ENCODE assay signal across 9 cellular contexts in the genomic region with DNA sequence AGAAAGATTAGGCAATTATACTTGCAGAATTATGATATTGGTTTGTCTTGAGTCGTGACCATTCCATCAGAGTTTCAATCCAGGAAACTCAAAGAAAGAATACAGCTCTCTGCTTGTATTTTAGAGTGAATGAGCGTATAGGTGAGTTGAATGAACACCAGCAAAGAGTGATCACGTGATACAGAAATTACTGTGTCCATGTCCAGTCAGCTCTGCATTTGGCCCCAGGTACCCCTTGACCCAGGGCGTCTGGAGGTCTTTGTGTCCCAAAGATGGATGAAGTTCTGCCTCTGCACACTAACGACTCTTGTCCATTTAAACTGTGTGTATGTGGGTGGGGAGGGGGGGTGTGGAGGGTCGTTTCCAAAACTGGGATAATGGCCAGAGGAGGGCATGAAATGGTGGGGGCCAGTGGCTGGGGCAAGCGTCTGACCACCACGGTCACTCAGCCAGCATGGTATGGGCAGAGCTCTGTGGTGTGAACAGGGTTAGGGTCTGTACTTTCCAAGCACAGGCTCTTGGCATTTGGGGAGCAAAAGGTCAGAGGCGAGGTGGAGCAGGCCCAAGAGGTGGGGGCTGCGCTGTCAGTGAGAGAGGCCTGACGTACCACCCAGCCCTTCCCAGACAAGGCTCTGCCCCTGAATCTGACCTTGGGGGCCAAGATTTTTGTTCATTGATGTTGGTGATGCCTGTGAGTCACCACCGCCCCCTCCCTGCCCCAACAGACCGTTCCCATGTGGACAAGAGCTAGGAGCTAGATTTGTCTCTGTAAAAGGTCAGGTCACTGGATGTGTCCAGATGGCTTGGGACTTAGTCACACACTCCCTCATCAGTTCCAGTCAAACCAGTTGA. TPM values are rescaled to one million over a fixed set of nuclear protein-coding genes. Genes with fewer than 3 reads are reported as not detected.
A peak's percentile ranks its signal among the peaks of the same experiment; 100 is the strongest.
DNase-seq lines count a peak whose midpoint lies in the region; ATAC-seq and TF ChIP-seq lines count a peak whose summit lies in the region.
"Had no signal": no experiment of that assay in that cellular context is flagged by ENCODE, and none has a peak within 500 bp of the region (broad histone marks: within the 10 kb centered on the region; RNA-seq: fewer than 3 reads in every experiment).

No MANE protein-coding gene starts in this region.

- POLR2A ChIA-PET in CD4-positive, alpha-beta T cell (lab: Charles Lee) = no interaction called here

- DNase-seq in CD4-positive, alpha-beta T cell = no peak
- peak in 1 of 3 donors; percentile 46 for DNase-seq in Peyer's patch
- DNase-seq in osteocyte (ENCODE audit: extremely low spot score, unreplicated experiment) = peak; percentile 65
- DNase-seq in SHP77 (lab: John Stamatoyannopoulos, UW) = no peak
- DNase-seq: stimulated activated CD4-positive, alpha-beta T cell treated with anti-CD3 and anti-CD28 coated beads, Interleukin-2, amount 100 ng/mL, for 48 hours had no signal

- H3K27me3 Mint-ChIP-seq in CD4-positive, alpha-beta T cell = peaks cover 32% of the 10 kb centered on the region
- H3K27me3 Mint-ChIP-seq in osteocyte (ENCODE audit: unreplicated experiment) = peaks cover 15% of the 10 kb centered on the region

- H3K4me1 Mint-ChIP-seq in CD4-positive, alpha-beta T cell (ENCODE audit: low read depth) = no peaks in the 10 kb centered on the region
- H3K4me1 Mint-ChIP-seq in osteocyte (ENCODE audit: unreplicated experiment) = peaks cover 8% of the 10 kb centered on the region

- H3K9me3 Mint-ChIP-seq in CD4-positive, alpha-beta T cell = no peaks in the 10 kb centered on the region
- no peaks in the 10 kb centered on the region for H3K9me3 Mint-ChIP-seq in osteocyte (ENCODE audit: unreplicated experiment)

- intact Hi-C loops in CD4-positive, alpha-beta T cell (cut with DNase I, micrococcal nuclease) = no loop called here

- no peaks in the 10 kb centered on the region for H3K9me3 ChIP-seq in CD4-positive, alpha-beta T cell (ENCODE audit: control insufficient read depth, low read length)
- H3K9me3 ChIP-seq in Peyer's patch = no peaks in the 10 kb centered on the region

- no peak for TF ChIP-seq POLR2A in Peyer's patch (IDR thresholded peaks at IDR 0.05)
- no peak for TF ChIP-seq POLR2A in GM18505 (IDR thresholded peaks at IDR 0.05; ENCODE audit: borderline replicate concordance, extremely low read depth, insufficient read depth, insufficient read length)

- H3K4me1 ChIP-seq in Peyer's patch = peaks cover 0 to 24% (median 8%) of the 10 kb centered on the region in 4 donors

- CTCF ChIA-PET in CD4-positive, alpha-beta T cell (lab: Charles Lee) = interaction anchor here (1.0 to 1.3 kb wide), 2 partner anchors 103 to 105 kb away, joined by 3 read pairs; no protein-coding TSS in a partner anchor

- no peak overlapping the region for H3K27ac Mint-ChIP-seq in CD4-positive, alpha-beta T cell
- H3K27ac Mint-ChIP-seq in osteocyte (ENCODE audit: unreplicated experiment) = no peak overlapping the region

- no peaks in the 10 kb centered on the region for H3K36me3 Mint-ChIP-seq in CD4-positive, alpha-beta T cell (ENCODE audit: low read depth)
- no peaks in the 10 kb centered on the region for H3K36me3 Mint-ChIP-seq in osteocyte (ENCODE audit: unreplicated experiment)

- H3K36me3 ChIP-seq in Peyer's patch = no peaks in the 10 kb centered on the region

- H3K27ac ChIP-seq in CD4-positive, alpha-beta T cell (ENCODE audit: low read depth, low read length) = no peak overlapping the region
- peak overlapping the region; percentile 67 to 92 (median 87) for H3K27ac ChIP-seq in Peyer's patch

- H3K27me3 ChIP-seq in CD4-positive, alpha-beta T cell (ENCODE audit: control insufficient read depth, insufficient read depth, low read length) = peaks cover 16% of the 10 kb centered on the region
- no peaks in the 10 kb centered on the region for H3K27me3 ChIP-seq in Peyer's patch

- TF ChIP-seq CTCF in CD4-positive, alpha-beta T cell (IDR thresholded peaks at IDR 0.05) = no peak
- TF ChIP-seq CTCF in Peyer's patch (IDR thresholded peaks at IDR 0.05) (no peak), osteocyte (IDR thresholded peaks at IDR 0.05) (no peak)

- no peak for ATAC-seq in CD4-positive, alpha-beta T cell (ENCODE audit: poor library complexity)
- ATAC-seq in esophagus mucosa (peak; percentile 51), HG03196 (IDR thresholded peaks at IDR 0.05; ENCODE audit: unreplicated experiment) (no peak), GM19463 (IDR thresholded peaks at IDR 0.05; ENCODE audit: unreplicated experiment) (no peak), GM18505 (IDR thresholded peaks at IDR 0.05; ENCODE audit: unreplicated experiment) (no peak)

- H3K4me3 ChIP-seq in Peyer's patch = peak overlapping the region; percentile 60 to 91 (median 78)

- H3K4me3 Mint-ChIP-seq in CD4-positive, alpha-beta T cell = peak overlapping the region; percentile 30
- no peak overlapping the region for H3K4me3 Mint-ChIP-seq in osteocyte (ENCODE audit: unreplicated experiment)

RNA-seq across cellular contexts. Expression of gene PTPRE, which starts 1.4 kb away (rescaled TPM):
- 10 to 100 TPM; 47.6 to 55.1 TPM for total RNA-seq in CD4-positive, alpha-beta T cell
- total RNA-seq in Peyer's patch = 10 to 100 TPM; 24.0 to 48.7 (median 35.4) TPM
- 23.1 TPM for total RNA-seq in esophagus mucosa
- total RNA-seq in osteocyte = 1.2 and 1.3 TPM in 2 replicates

RNA-seq across cellular contexts. Expression of gene CLRN3, which starts 15.6 kb away (rescaled TPM):
- total RNA-seq in CD4-positive, alpha-beta T cell = not detected
- total RNA-seq in Peyer's patch = 100 to 1,000 TPM in 2 of 4 donors, 10 to 100 TPM in 1, 1 to 10 TPM in 1; 7.4 to 215 (median 109) TPM
- total RNA-seq in esophagus mucosa = not detected
- total RNA-seq in osteocyte = not detected in 2 replicates

Comparison
In these comparisons a context has a peak if more than half of its experiments do, and no peak if none do; other contexts are left out.
1. RNA of gene PTPRE, which starts 1.4 kb away (total RNA-seq): 47.6 to 55.1 TPM in CD4-positive, alpha-beta T cell, 24.0 to 48.7 TPM in Peyer's patch and 23.1 TPM in esophagus mucosa (single experiment); 1.2 to 1.3 TPM in osteocyte; every median in the first group is over 10 times any median in the second.